Comparison of ENCODE assay signal across 14 cellular contexts in genomic region chr1:153345187-153346066, GRCh38. TPM values are rescaled to one million over a fixed set of nuclear protein-coding genes. Genes with fewer than 3 reads are reported as not detected.
A peak's percentile ranks its signal among the peaks of the same experiment; 100 is the strongest.
DNase-seq lines count a peak whose midpoint lies in the region; ATAC-seq, FAIRE-seq and TF ChIP-seq lines count a peak whose summit lies in the region.
"Had no signal": no experiment of that assay in that cellular context is flagged by ENCODE, and none has a peak within 500 bp of the region (broad histone marks: within the 10 kb centered on the region; RNA-seq: fewer than 3 reads in every experiment).

No MANE protein-coding gene starts in this region.

- peaks cover 36% of the 10 kb centered on the region for H3K4me1 Mint-ChIP-seq in CD8-positive, alpha-beta T cell (ENCODE audit: low read depth)

- peaks cover 30% of the 10 kb centered on the region for H3K27me3 Mint-ChIP-seq in CD8-positive, alpha-beta T cell (ENCODE audit: low read depth)

- H3K9me3 ChIP-seq in CD8-positive, alpha-beta T cell (ENCODE audit: low read length): no peaks in the 10 kb centered on the region
- H3K9me3 ChIP-seq in Peyer's patch: no peaks in the 10 kb centered on the region
- H3K9me3 ChIP-seq: pancreas had no signal

- CTCF ChIA-PET in CD8-positive, alpha-beta T cell (lab: Charles Lee): interaction anchor here (1.6 kb wide), 1 partner anchor 10 kb away, joined by 3 read pairs; no protein-coding TSS in a partner anchor

- no peaks in the 10 kb centered on the region for H3K9me3 Mint-ChIP-seq in CD8-positive, alpha-beta T cell
- H3K9me3 Mint-ChIP-seq: CD4-positive, CD25-positive, alpha-beta regulatory T cell had no signal

- H3K36me3 Mint-ChIP-seq in CD8-positive, alpha-beta T cell: no peaks in the 10 kb centered on the region
- H3K36me3 Mint-ChIP-seq: CD4-positive, CD25-positive, alpha-beta regulatory T cell had no signal

- TF ChIP-seq POLR2A in Peyer's patch (IDR thresholded peaks at IDR 0.05): no peak

- no peak overlapping the region for H3K4me3 ChIP-seq in CD8-positive, alpha-beta T cell (ENCODE audit: low read depth, low read length)
- no peak overlapping the region for H3K4me3 ChIP-seq in Peyer's patch
- H3K4me3 ChIP-seq: pancreas had no signal

- no peak for TF ChIP-seq CTCF in CD8-positive, alpha-beta T cell (IDR thresholded peaks at IDR 0.05)
- no peak for TF ChIP-seq CTCF in Peyer's patch (IDR thresholded peaks at IDR 0.05)

- intact Hi-C loops in CD8-positive, alpha-beta T cell (cut with DNase I, micrococcal nuclease): no loop called here

- no peak overlapping the region for H3K27ac ChIP-seq in CD8-positive, alpha-beta T cell (ENCODE audit: low read depth, low read length)
- no peak overlapping the region for H3K27ac ChIP-seq in Peyer's patch

- peak; percentile 23 for ATAC-seq in CD8-positive, alpha-beta T cell

- FAIRE-seq in GM18507 (lab: Jason Lieb, UNC): peak; percentile 62
- FAIRE-seq: pancreas had no signal

- POLR2A ChIA-PET in CD8-positive, alpha-beta T cell (lab: Charles Lee): no interaction called here

- no peaks in the 10 kb centered on the region for H3K36me3 ChIP-seq in CD8-positive, alpha-beta T cell (ENCODE audit: insufficient read depth, low read length)
- H3K36me3 ChIP-seq in Peyer's patch: no peaks in the 10 kb centered on the region
- H3K36me3 ChIP-seq: pancreas had no signal

- H3K27ac Mint-ChIP-seq in CD8-positive, alpha-beta T cell: no peak overlapping the region
- H3K27ac Mint-ChIP-seq: CD4-positive, CD25-positive, alpha-beta regulatory T cell had no signal

- H3K27me3 ChIP-seq in CD8-positive, alpha-beta T cell (ENCODE audit: insufficient read depth, low read length): no peaks in the 10 kb centered on the region
- no peaks in the 10 kb centered on the region for H3K27me3 ChIP-seq in Peyer's patch
- H3K27me3 ChIP-seq: pancreas had no signal

- peak in 1 of 7 experiments; percentile 47 for DNase-seq in CD8-positive, alpha-beta T cell
- no peak for DNase-seq in GM18507 (ENCODE audit: extremely low spot score, insufficient read length, low read depth)
- DNase-seq in NCI-H2107 treated with DMSO at 0.1 percent for 48 hours (lab: John Stamatoyannopoulos, UW; ENCODE audit: unreplicated experiment): peak; percentile 99
- peak; percentile 6 for DNase-seq in iPS-NIHi7 (ENCODE audit: extremely low spot score)
- DNase-seq in Peyer's patch: no peak
- no peak for DNase-seq in nucleus accumbens (lab: John Stamatoyannopoulos, UW)
- DNase-seq in NCI-H1694 treated with DMSO at 0.1 percent for 48 hours (lab: John Stamatoyannopoulos, UW): no peak
- no peak for DNase-seq in hippocampal formation (lab: John Stamatoyannopoulos, UW)
- DNase-seq: CD4-positive, CD25-positive, alpha-beta regulatory T cell; NCI-H226; stimulated activated naive CD4-positive, alpha-beta T cell treated with Interleukin-2 at 50 U/mL for 16 hours had no signal

- peaks cover 40% of the 10 kb centered on the region for H3K4me1 ChIP-seq in CD8-positive, alpha-beta T cell (ENCODE audit: insufficient read depth, low read length)
- H3K4me1 ChIP-seq in Peyer's patch: peaks cover 0 to 14% (median 6%) of the 10 kb centered on the region in 4 donors
- H3K4me1 ChIP-seq: pancreas had no signal

- peak overlapping the region; percentile 29 for H3K4me3 Mint-ChIP-seq in CD8-positive, alpha-beta T cell

RNA-seq across cellular contexts. Expression of gene PGLYRP4, which starts 3.2 kb away (rescaled TPM):
- not detected for total RNA-seq in CD8-positive, alpha-beta T cell
- total RNA-seq in Peyer's patch: not detected
- total RNA-seq: cardiac septum, lung microvascular endothelial cell had no signal

RNA-seq across cellular contexts. Expression of gene S100A9, which starts 12.2 kb away (rescaled TPM):
- 1 to 10 TPM; 2.0 to 5.0 TPM for total RNA-seq in CD8-positive, alpha-beta T cell
- total RNA-seq in Peyer's patch: 10 to 100 TPM in 3 of 4 donors, 1 to 10 TPM in 1; 6.8 to 96.6 (median 17.6) TPM
- total RNA-seq: CD4-positive, CD25-positive, alpha-beta regulatory T cell had no signal

RNA-seq across cellular contexts. Expression of gene S100A12, which starts 30.0 kb away (rescaled TPM):
- total RNA-seq in CD8-positive, alpha-beta T cell: not detected
- not detected for total RNA-seq in Peyer's patch
- total RNA-seq: CD4-positive, CD25-positive, alpha-beta regulatory T cell; lung microvascular endothelial cell had no signal

RNA-seq across cellular contexts. Expression of gene PGLYRP3, which starts 32.7 kb away (rescaled TPM):
- total RNA-seq in CD8-positive, alpha-beta T cell: not detected
- total RNA-seq in Peyer's patch: not detected
- total RNA-seq: cardiac septum; CD4-positive, CD25-positive, alpha-beta regulatory T cell; lung microvascular endothelial cell; pancreas had no signal

RNA-seq across cellular contexts. Expression of gene S100A8, which starts 45.4 kb away (rescaled TPM):
- 1 to 10 TPM in 1 of 2 experiments, not detected in 1; 1.6 TPM for total RNA-seq in CD8-positive, alpha-beta T cell
- total RNA-seq in Peyer's patch: 1 to 10 TPM in 2 of 4 donors, not detected in 2; 7.6 to 9.8 TPM
- total RNA-seq: CD4-positive, CD25-positive, alpha-beta regulatory T cell; lung microvascular endothelial cell had no signal

Comparison
In these comparisons a context has a peak if more than half of its experiments do, and no peak if none do; other contexts are left out.
1. DNase-seq: peak in NCI-H2107 treated with DMSO at 0.1 percent for 48 hours (single experiment) and iPS-NIHi7 (single experiment); none in GM18507 (single experiment), Peyer's patch (0 of 3), nucleus accumbens (0 of 56), NCI-H1694 treated with DMSO at 0.1 percent for 48 hours (single experiment) and hippocampal formation (0 of 2).